In genomic region chr10:58465641-58466040, GRCh38 we compare ENCODE assay signal across 25 cellular contexts. TPM values are rescaled to one million over a fixed set of nuclear protein-coding genes. Genes with fewer than 3 reads are reported as not detected.
"Had no signal": no experiment of that assay in that cellular context is flagged by ENCODE, and none has a peak within 500 bp of the region (broad histone marks: within the 10 kb centered on the region; RNA-seq: fewer than 3 reads in every experiment).

No MANE protein-coding gene starts in this region.

- H3K4me1 Mint-ChIP-seq: activated CD4-positive, alpha-beta T cell treated with anti-CD3 and anti-CD28 coated beads, Interleukin-2, amount 10 ng/mL, durations not matched to agents 24 days and 14 days; activated naive CD8-positive, alpha-beta T cell treated with anti-CD3 and anti-CD28 coated beads, Interleukin-2, amount 10 ng/mL, durations not matched to agents 7 days and 5 days; activated T-helper 17 cell treated with anti-CD3 and anti-CD28 coated beads, Interleukin-2, amount 50 U/mL, for 72 hours; endodermal cell; memory B cell; naive B cell; neural crest cell; stimulated activated naive CD8-positive, alpha-beta T cell treated with anti-CD3 and anti-CD28 coated beads, Interleukin-15, amount 100 ng/mL, for 72 hours had no signal

- H3K27me3 Mint-ChIP-seq: activated CD4-positive, alpha-beta T cell treated with anti-CD3 and anti-CD28 coated beads, Interleukin-2, amount 10 ng/mL, durations not matched to agents 24 days and 14 days had no signal

- DNase-seq: activated CD4-positive, alpha-beta T cell treated with anti-CD3 and anti-CD28 coated beads, Interleukin-2, amount 10 ng/mL, durations not matched to agents 24 days and 14 days; activated CD8-positive, alpha-beta T cell treated with anti-CD3 and anti-CD28 coated beads for 36 hours; activated naive CD4-positive, alpha-beta T cell treated with Interleukin-2 at 50 U/mL for 16 hours; activated naive CD8-positive, alpha-beta T cell treated with anti-CD3 and anti-CD28 coated beads, Interleukin-2, amount 10 ng/mL, durations not matched to agents 7 days and 5 days; activated T-cell treated with anti-CD3 and anti-CD28 coated beads, Interleukin-2, amount 50 U/mL, for 1 hour; body of pancreas; central memory CD4-positive, alpha-beta T cell; colonic mucosa; heart left ventricle; mucosa of descending colon; naive B cell; right lobe of liver; small intestine; stimulated activated CD4-positive, alpha-beta T cell treated with anti-CD3 and anti-CD28 coated beads, Interleukin-4, amount 100 ng/mL, for 1 hour; stimulated activated naive CD8-positive, alpha-beta T cell treated with anti-CD3 and anti-CD28 coated beads, Interleukin-15, amount 100 ng/mL, for 72 hours; T1000; trophoblast cell had no signal

- H3K27ac ChIP-seq: colonic mucosa, gastroesophageal sphincter, prostate gland, right lobe of liver, suprapubic skin, vagina had no signal

- H3K4me3 ChIP-seq: body of pancreas, colonic mucosa, gastroesophageal sphincter, heart left ventricle, mucosa of descending colon, prostate gland, right lobe of liver, suprapubic skin, vagina had no signal

- H3K36me3 ChIP-seq: colonic mucosa, gastroesophageal sphincter, heart left ventricle, prostate gland, right lobe of liver, suprapubic skin, vagina had no signal

- H3K36me3 Mint-ChIP-seq: activated naive CD8-positive, alpha-beta T cell treated with anti-CD3 and anti-CD28 coated beads, Interleukin-2, amount 10 ng/mL, durations not matched to agents 7 days and 5 days; memory B cell; naive B cell had no signal

- H3K9me3 ChIP-seq: body of pancreas, colonic mucosa, gastroesophageal sphincter, mucosa of descending colon, prostate gland, right lobe of liver, suprapubic skin, vagina had no signal

- H3K4me1 ChIP-seq: colonic mucosa, gastroesophageal sphincter, prostate gland, suprapubic skin, vagina had no signal

- H3K27ac Mint-ChIP-seq: activated CD4-positive, alpha-beta T cell treated with anti-CD3 and anti-CD28 coated beads, Interleukin-2, amount 10 ng/mL, durations not matched to agents 24 days and 14 days; activated CD8-positive, alpha-beta T cell treated with anti-CD3 and anti-CD28 coated beads for 36 hours; activated naive CD8-positive, alpha-beta T cell treated with anti-CD3 and anti-CD28 coated beads, Interleukin-2, amount 10 ng/mL, durations not matched to agents 7 days and 5 days; activated T-helper 17 cell treated with anti-CD3 and anti-CD28 coated beads, Interleukin-2, amount 50 U/mL, for 72 hours; endodermal cell; memory B cell; naive B cell; stimulated activated naive CD8-positive, alpha-beta T cell treated with anti-CD3 and anti-CD28 coated beads, Interleukin-15, amount 100 ng/mL, for 72 hours had no signal

- H3K27me3 ChIP-seq: colonic mucosa, gastroesophageal sphincter, heart left ventricle, right lobe of liver, suprapubic skin, vagina had no signal

- ATAC-seq: activated CD8-positive, alpha-beta T cell treated with anti-CD3 and anti-CD28 coated beads for 36 hours; activated T-helper 17 cell treated with anti-CD3 and anti-CD28 coated beads, Interleukin-2, amount 50 U/mL, for 72 hours; body of pancreas; gastroesophageal sphincter; heart left ventricle; mucosa of descending colon; right lobe of liver; stimulated activated naive CD8-positive, alpha-beta T cell treated with anti-CD3 and anti-CD28 coated beads, Interleukin-15, amount 100 ng/mL, for 72 hours had no signal

- H3K4me3 Mint-ChIP-seq: activated CD4-positive, alpha-beta T cell treated with anti-CD3 and anti-CD28 coated beads, Interleukin-2, amount 10 ng/mL, durations not matched to agents 24 days and 14 days; activated CD8-positive, alpha-beta T cell treated with anti-CD3 and anti-CD28 coated beads for 36 hours; activated naive CD8-positive, alpha-beta T cell treated with anti-CD3 and anti-CD28 coated beads, Interleukin-2, amount 10 ng/mL, durations not matched to agents 7 days and 5 days; activated T-helper 17 cell treated with anti-CD3 and anti-CD28 coated beads, Interleukin-2, amount 50 U/mL, for 72 hours; endodermal cell; memory B cell; naive B cell; neural crest cell; stimulated activated naive CD8-positive, alpha-beta T cell treated with anti-CD3 and anti-CD28 coated beads, Interleukin-15, amount 100 ng/mL, for 72 hours had no signal

RNA-seq across cellular contexts. Expression of gene BICC1, which starts 47.0 kb away (rescaled TPM):
- total RNA-seq: activated CD4-positive, alpha-beta T cell treated with anti-CD3 and anti-CD28 coated beads, Interleukin-2, amount 10 ng/mL, durations not matched to agents 24 days and 14 days; activated CD8-positive, alpha-beta T cell treated with anti-CD3 and anti-CD28 coated beads for 36 hours had no signal
